ENCODE assay signal across 1 cellular context in the genomic region with DNA sequence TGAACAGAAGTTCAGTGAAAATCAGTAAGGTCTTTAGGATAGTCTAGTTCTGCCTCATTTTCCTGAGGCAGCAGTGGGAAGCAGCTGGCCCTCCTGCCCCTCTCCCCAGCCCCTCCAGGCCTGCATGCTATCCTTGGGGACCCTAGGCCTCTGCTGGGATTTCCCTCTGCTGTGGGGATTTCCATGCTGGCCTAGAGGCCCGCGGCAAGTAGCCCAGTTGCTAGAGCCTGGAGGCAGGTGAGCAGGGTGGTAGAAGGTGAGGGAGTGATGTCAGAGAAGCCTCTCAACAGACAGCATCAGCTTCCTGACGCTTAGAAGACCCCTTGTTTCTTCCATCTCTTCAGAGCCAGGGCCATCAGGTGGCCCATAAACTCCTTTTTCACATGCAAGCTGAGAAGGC.
TF ChIP-seq lines count a peak whose summit lies in the region.

No MANE protein-coding gene starts in this region.

TF ChIP-seq in HepG2, 621 proteins besides CTCF, POLR2A, EP300 and RAD21 (continued from another document):
- TF ChIP-seq, protein P1, sequence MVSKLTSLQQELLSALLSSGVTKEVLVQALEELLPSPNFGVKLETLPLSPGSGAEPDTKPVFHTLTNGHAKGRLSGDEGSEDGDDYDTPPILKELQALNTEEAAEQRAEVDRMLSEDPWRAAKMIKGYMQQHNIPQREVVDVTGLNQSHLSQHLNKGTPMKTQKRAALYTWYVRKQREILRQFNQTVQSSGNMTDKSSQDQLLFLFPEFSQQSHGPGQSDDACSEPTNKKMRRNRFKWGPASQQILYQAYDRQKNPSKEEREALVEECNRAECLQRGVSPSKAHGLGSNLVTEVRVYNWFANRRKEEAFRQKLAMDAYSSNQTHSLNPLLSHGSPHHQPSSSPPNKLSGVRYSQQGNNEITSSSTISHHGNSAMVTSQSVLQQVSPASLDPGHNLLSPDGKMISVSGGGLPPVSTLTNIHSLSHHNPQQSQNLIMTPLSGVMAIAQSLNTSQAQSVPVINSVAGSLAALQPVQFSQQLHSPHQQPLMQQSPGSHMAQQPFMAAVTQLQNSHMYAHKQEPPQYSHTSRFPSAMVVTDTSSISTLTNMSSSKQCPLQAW (CRISPR knock-in tag; IDR thresholded peaks at IDR 0.05): 0 out of 2 replicates have a peak, but pooled peaks have one; percentile 16
- TF ChIP-seq STAT5B (CRISPR knock-in tag; IDR thresholded peaks at IDR 0.05) (no peak), ZNF143 (CRISPR knock-in tag; IDR thresholded peaks at IDR 0.05) (no peak), ZNF703 (CRISPR knock-in tag; IDR thresholded peaks at IDR 0.05; ENCODE audit: borderline replicate concordance) (no peak), ETV6 (CRISPR knock-in tag; conservative IDR thresholded peaks at IDR 0.05) (no peak), RFX1 (IDR thresholded peaks at IDR 0.05) (no peak)
- TF ChIP-seq, protein P2, sequence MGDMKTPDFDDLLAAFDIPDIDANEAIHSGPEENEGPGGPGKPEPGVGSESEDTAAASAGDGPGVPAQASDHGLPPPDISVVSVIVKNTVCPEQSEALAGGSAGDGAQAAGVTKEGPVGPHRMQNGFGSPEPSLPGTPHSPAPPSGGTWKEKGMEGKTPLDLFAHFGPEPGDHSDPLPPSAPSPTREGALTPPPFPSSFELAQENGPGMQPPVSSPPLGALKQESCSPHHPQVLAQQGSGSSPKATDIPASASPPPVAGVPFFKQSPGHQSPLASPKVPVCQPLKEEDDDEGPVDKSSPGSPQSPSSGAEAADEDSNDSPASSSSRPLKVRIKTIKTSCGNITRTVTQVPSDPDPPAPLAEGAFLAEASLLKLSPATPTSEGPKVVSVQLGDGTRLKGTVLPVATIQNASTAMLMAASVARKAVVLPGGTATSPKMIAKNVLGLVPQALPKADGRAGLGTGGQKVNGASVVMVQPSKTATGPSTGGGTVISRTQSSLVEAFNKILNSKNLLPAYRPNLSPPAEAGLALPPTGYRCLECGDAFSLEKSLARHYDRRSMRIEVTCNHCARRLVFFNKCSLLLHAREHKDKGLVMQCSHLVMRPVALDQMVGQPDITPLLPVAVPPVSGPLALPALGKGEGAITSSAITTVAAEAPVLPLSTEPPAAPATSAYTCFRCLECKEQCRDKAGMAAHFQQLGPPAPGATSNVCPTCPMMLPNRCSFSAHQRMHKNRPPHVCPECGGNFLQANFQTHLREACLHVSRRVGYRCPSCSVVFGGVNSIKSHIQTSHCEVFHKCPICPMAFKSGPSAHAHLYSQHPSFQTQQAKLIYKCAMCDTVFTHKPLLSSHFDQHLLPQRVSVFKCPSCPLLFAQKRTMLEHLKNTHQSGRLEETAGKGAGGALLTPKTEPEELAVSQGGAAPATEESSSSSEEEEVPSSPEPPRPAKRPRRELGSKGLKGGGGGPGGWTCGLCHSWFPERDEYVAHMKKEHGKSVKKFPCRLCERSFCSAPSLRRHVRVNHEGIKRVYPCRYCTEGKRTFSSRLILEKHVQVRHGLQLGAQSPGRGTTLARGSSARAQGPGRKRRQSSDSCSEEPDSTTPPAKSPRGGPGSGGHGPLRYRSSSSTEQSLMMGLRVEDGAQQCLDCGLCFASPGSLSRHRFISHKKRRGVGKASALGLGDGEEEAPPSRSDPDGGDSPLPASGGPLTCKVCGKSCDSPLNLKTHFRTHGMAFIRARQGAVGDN (CRISPR knock-in tag; IDR thresholded peaks at IDR 0.05): peak; percentile 55
- TF ChIP-seq, protein P3, sequence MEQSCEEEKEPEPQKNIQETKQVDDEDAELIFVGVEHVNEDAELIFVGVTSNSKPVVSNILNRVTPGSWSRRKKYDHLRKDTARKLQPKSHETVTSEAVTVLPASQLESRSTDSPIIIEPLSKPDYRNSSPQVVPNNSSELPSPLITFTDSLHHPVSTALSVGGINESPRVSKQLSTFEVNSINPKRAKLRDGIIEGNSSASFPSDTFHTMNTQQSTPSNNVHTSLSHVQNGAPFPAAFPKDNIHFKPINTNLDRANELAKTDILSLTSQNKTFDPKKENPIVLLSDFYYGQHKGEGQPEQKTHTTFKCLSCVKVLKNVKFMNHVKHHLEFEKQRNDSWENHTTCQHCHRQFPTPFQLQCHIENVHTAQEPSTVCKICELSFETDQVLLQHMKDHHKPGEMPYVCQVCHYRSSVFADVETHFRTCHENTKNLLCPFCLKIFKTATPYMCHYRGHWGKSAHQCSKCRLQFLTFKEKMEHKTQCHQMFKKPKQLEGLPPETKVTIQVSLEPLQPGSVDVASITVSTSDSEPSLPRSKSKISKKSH (CRISPR knock-in tag; IDR thresholded peaks at IDR 0.05; ENCODE audit: borderline replicate concordance): 0 out of 2 replicates have a peak, but pooled peaks have one; percentile 15
TF ChIP-seq in HepG2: peak in this region for 4.
